In the genomic region with DNA sequence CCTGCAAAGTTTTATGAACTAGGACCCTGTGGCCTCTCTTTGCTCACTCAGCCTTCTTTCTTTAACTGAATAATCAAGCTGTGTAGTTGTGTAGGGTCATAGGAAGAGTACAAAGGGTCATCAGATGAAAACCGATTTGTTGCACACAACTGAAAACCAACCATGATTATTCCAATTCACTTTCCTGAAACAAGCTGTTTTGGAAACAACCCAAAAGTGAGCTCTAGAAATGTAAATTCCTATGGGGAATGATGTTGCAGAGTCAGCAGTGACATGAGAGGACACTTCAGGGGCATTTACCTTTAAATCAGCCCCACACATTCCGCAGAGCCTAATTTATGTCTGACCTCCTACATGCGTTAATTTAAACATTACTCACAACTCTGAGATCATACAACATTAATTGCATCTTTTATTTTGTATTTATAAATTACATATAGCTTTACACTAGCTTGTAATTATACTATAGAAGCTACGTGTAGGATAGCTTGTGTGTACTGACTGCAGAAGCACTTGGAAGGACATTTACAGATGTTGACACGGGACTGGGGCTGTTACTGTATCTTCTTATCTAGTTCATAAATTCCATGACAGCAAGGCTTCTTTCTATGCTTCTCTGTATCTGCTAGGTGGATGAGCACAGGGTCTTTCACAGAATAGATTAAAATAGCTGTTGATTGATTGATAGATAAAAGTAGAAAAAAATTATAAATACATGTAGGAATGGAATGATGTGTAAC, we compare ENCODE assay signal across 18 cellular contexts.
DNase-seq lines count a peak whose midpoint lies in the region; ATAC-seq, FAIRE-seq and TF ChIP-seq lines count a peak whose summit lies in the region.
"Had no signal": no experiment of that assay in that cellular context is flagged by ENCODE, and none has a peak within 500 bp of the region (broad histone marks: within the 10 kb centered on the region; RNA-seq: fewer than 3 reads in every experiment).

No MANE protein-coding gene starts in this region.

- peaks cover 18% of the 10 kb centered on the region for H3K4me1 Mint-ChIP-seq in stimulated activated naive CD8-positive, alpha-beta T cell treated with anti-CD3 and anti-CD28 coated beads, Interleukin-15, amount 100 ng/mL, for 72 hours
- peaks cover 42% of the 10 kb centered on the region for H3K4me1 Mint-ChIP-seq in activated naive CD8-positive, alpha-beta T cell treated with anti-CD3 and anti-CD28 coated beads, Interleukin-2, amount 50 U/mL, for 24 hours
- no peaks in the 10 kb centered on the region for H3K4me1 Mint-ChIP-seq in progenitor cell of endocrine pancreas (ENCODE audit: low read depth)

- H3K27me3 ChIP-seq in HepG2 (ENCODE audit: control insufficient read depth in 1 of 2, insufficient read depth in 2 of 2, low read length in 2 of 2) = peaks cover 0 to 14% of the 10 kb centered on the region in 2 experiments; a peak in 2 of 5 replicates
- H3K27me3 ChIP-seq: neural progenitor cell, stomach had no signal

- H3K4me3 ChIP-seq in mesodermal cell (ENCODE audit: extremely low read depth, insufficient read depth, low read length, poor library complexity, severe bottlenecking) (no peak overlapping the region), HepG2 (replicated peaks in 1 of 3; ENCODE audit: insufficient read depth in 1 of 3, low read depth in 2 of 3, low read length in 3 of 3) (no peak overlapping the region), mucosa of descending colon (no peak overlapping the region)
- H3K4me3 ChIP-seq: neural progenitor cell, stomach had no signal

- DNase-seq in stimulated activated naive CD8-positive, alpha-beta T cell treated with anti-CD3 and anti-CD28 coated beads, Interleukin-15, Interleukin-2, amounts not matched to agents 100 U/mL and 50 U/mL, for 24 hours = no peak
- DNase-seq in stimulated activated naive CD8-positive, alpha-beta T cell treated with anti-CD3 and anti-CD28 coated beads, Interleukin-15, amount 100 ng/mL, for 72 hours = no peak
- DNase-seq in activated naive CD8-positive, alpha-beta T cell treated with anti-CD3 and anti-CD28 coated beads, Interleukin-2, amount 50 U/mL, for 24 hours = no peak
- DNase-seq in HepG2 (ENCODE audit: low spot score) (no peak), progenitor cell of endocrine pancreas (ENCODE audit: low spot score, unreplicated experiment) (no peak), mucosa of descending colon (no peak)
- no peak for DNase-seq in stimulated activated CD4-positive, alpha-beta T cell treated with anti-CD3 and anti-CD28 coated beads, Interleukin-4, amount 100 ng/mL, for 4 hours
- DNase-seq: activated T-cell treated with anti-CD3 and anti-CD28 coated beads, Interleukin-2, amount 50 U/mL, for 4 hours; amygdala; CD8-positive, alpha-beta T cell; DND-41; effector CD8-positive, alpha-beta T cell; GOT3; NCI-H1436 treated with DMSO at 0.1 percent for 48 hours; NCI-H774; stomach had no signal

- H3K4me1 ChIP-seq in mesodermal cell (ENCODE audit: control insufficient read depth, insufficient read depth, low read length, poor library complexity, severe bottlenecking) (peaks cover 26% of the 10 kb centered on the region), HepG2 (ENCODE audit: insufficient read depth, low read length) (no peaks in the 10 kb centered on the region), mucosa of descending colon (ENCODE audit: low read depth) (no peaks in the 10 kb centered on the region)
- H3K4me1 ChIP-seq: neural progenitor cell, stomach had no signal

- TF ChIP-seq EP300 in HepG2 (IDR thresholded peaks at IDR 0.05; ENCODE audit: low read depth in 2 of 2, low read length in 2 of 2) (no peak), HepG2 (CRISPR knock-in tag; IDR thresholded peaks at IDR 0.05; ENCODE audit: borderline replicate concordance) (no peak)

- H3K27me3 Mint-ChIP-seq in stimulated activated naive CD8-positive, alpha-beta T cell treated with anti-CD3 and anti-CD28 coated beads, Interleukin-15, amount 100 ng/mL, for 72 hours = peaks cover 19% of the 10 kb centered on the region
- H3K27me3 Mint-ChIP-seq in activated naive CD8-positive, alpha-beta T cell treated with anti-CD3 and anti-CD28 coated beads, Interleukin-2, amount 50 U/mL, for 24 hours = peaks cover 13% of the 10 kb centered on the region
- H3K27me3 Mint-ChIP-seq in progenitor cell of endocrine pancreas = no peaks in the 10 kb centered on the region

- H3K79me2 ChIP-seq in HepG2 (ENCODE audit: insufficient read depth, low read length) = no peaks in the 10 kb centered on the region

- no peak for TF ChIP-seq RAD21 in HepG2 (CRISPR knock-in tag; IDR thresholded peaks at IDR 0.05)

- WGBS in mesodermal cell (ENCODE audit: insufficient coverage in 2 of 2), 2 experiments = no CpG with 5 or more reads among the region's 5 CpGs
- 13% methylated on average over 5 of the region's 5 CpGs for WGBS in HepG2 (ENCODE audit: low lambda C conversion rate)

- no peak overlapping the region for H3K9ac ChIP-seq in HepG2 (ENCODE audit: insufficient read depth, low read depth, low read length)
- H3K9ac ChIP-seq: neural progenitor cell had no signal

- TF ChIP-seq POLR2A in HepG2 (IDR thresholded peaks at IDR 0.05; ENCODE audit: insufficient read depth in 1 of 2, low read depth in 2 of 2, low read length in 2 of 2) = no peak

- H3K27ac ChIP-seq in mesodermal cell (ENCODE audit: low read depth, low read length, severe bottlenecking) = peak overlapping the region; percentile 55
- H3K27ac ChIP-seq in HepG2 (ENCODE audit: extremely low read length, insufficient read depth, low read length) = no peak overlapping the region
- H3K27ac ChIP-seq: neural progenitor cell, stomach had no signal

- ATAC-seq in stimulated activated naive CD8-positive, alpha-beta T cell treated with anti-CD3 and anti-CD28 coated beads, Interleukin-15, Interleukin-2, amounts not matched to agents 100 U/mL and 50 U/mL, for 24 hours = peak; percentile 71
- no peak for ATAC-seq in stimulated activated naive CD8-positive, alpha-beta T cell treated with anti-CD3 and anti-CD28 coated beads, Interleukin-15, amount 100 ng/mL, for 72 hours
- peak; percentile 73 for ATAC-seq in activated naive CD8-positive, alpha-beta T cell treated with anti-CD3 and anti-CD28 coated beads, Interleukin-2, amount 50 U/mL, for 24 hours
- ATAC-seq in HepG2 = no peak
- ATAC-seq in mucosa of descending colon = no peak
- ATAC-seq: CD8-positive, alpha-beta T cell had no signal

- CTCF ChIA-PET in HepG2 (lab: Yijun Ruan, JAX; ENCODE audit: low intra/inter-chr PET ratio, low total read pairs) = no interaction called here

- TF ChIP-seq CTCF in HepG2 (CRISPR knock-in tag; IDR thresholded peaks at IDR 0.05) = no peak
- TF ChIP-seq CTCF in progenitor cell of endocrine pancreas (IDR thresholded peaks at IDR 0.05; ENCODE audit: unreplicated experiment) = no peak
- TF ChIP-seq CTCF in mucosa of descending colon (IDR thresholded peaks at IDR 0.05) = no peak

- H3K9me3 Mint-ChIP-seq in stimulated activated naive CD8-positive, alpha-beta T cell treated with anti-CD3 and anti-CD28 coated beads, Interleukin-15, amount 100 ng/mL, for 72 hours = no peaks in the 10 kb centered on the region
- no peaks in the 10 kb centered on the region for H3K9me3 Mint-ChIP-seq in activated naive CD8-positive, alpha-beta T cell treated with anti-CD3 and anti-CD28 coated beads, Interleukin-2, amount 50 U/mL, for 24 hours
- H3K9me3 Mint-ChIP-seq in progenitor cell of endocrine pancreas (ENCODE audit: low read depth) = no peaks in the 10 kb centered on the region
- H3K9me3 Mint-ChIP-seq: activated T-cell treated with anti-CD3 and anti-CD28 coated beads, Interleukin-2, amount 50 U/mL, for 4 hours; CD8-positive, alpha-beta T cell had no signal

- no peaks in the 10 kb centered on the region for H3K36me3 Mint-ChIP-seq in activated naive CD8-positive, alpha-beta T cell treated with anti-CD3 and anti-CD28 coated beads, Interleukin-2, amount 50 U/mL, for 24 hours (ENCODE audit: low read depth)
- no peaks in the 10 kb centered on the region for H3K36me3 Mint-ChIP-seq in progenitor cell of endocrine pancreas (ENCODE audit: insufficient read depth)
- H3K36me3 Mint-ChIP-seq: CD8-positive, alpha-beta T cell; neural progenitor cell had no signal

- H2AFZ ChIP-seq in HepG2 (ENCODE audit: low read length) = no peak overlapping the region
- H2AFZ ChIP-seq: neural progenitor cell had no signal

- no peak overlapping the region for H3K27ac Mint-ChIP-seq in stimulated activated naive CD8-positive, alpha-beta T cell treated with anti-CD3 and anti-CD28 coated beads, Interleukin-15, amount 100 ng/mL, for 72 hours
- H3K27ac Mint-ChIP-seq in activated naive CD8-positive, alpha-beta T cell treated with anti-CD3 and anti-CD28 coated beads, Interleukin-2, amount 50 U/mL, for 24 hours = peak overlapping the region; percentile 80
- no peak overlapping the region for H3K27ac Mint-ChIP-seq in progenitor cell of endocrine pancreas
- H3K27ac Mint-ChIP-seq: CD8-positive, alpha-beta T cell; neural progenitor cell had no signal

- no peak overlapping the region for H3K4me2 ChIP-seq in HepG2 (ENCODE audit: low read depth, low read length)
- H3K4me2 ChIP-seq: neural progenitor cell had no signal

- H3K9me3 ChIP-seq in mesodermal cell (ENCODE audit: control insufficient read depth, low read length) (no peaks in the 10 kb centered on the region), HepG2 (ENCODE audit: low read length) (no peaks in the 10 kb centered on the region), mucosa of descending colon (no peaks in the 10 kb centered on the region)
- H3K9me3 ChIP-seq: stomach had no signal

- intact Hi-C loops in HepG2 (cut with micrococcal nuclease; ENCODE audit: unreplicated experiment) = no loop called here
- intact Hi-C loops in mucosa of descending colon (cut with DNase I, micrococcal nuclease) = no loop called here

- POLR2A ChIA-PET in HepG2 (lab: Yijun Ruan, JAX) = no interaction called here

- H3K4me3 Mint-ChIP-seq in stimulated activated naive CD8-positive, alpha-beta T cell treated with anti-CD3 and anti-CD28 coated beads, Interleukin-15, amount 100 ng/mL, for 72 hours = no peak overlapping the region
- H3K4me3 Mint-ChIP-seq in activated naive CD8-positive, alpha-beta T cell treated with anti-CD3 and anti-CD28 coated beads, Interleukin-2, amount 50 U/mL, for 24 hours = peak overlapping the region; percentile 3
- no peak overlapping the region for H3K4me3 Mint-ChIP-seq in progenitor cell of endocrine pancreas (ENCODE audit: low read depth)
- H3K4me3 Mint-ChIP-seq: CD8-positive, alpha-beta T cell; neural progenitor cell had no signal

- H3K36me3 ChIP-seq in mesodermal cell (ENCODE audit: control insufficient read depth, insufficient read depth, low read length) (no peaks in the 10 kb centered on the region), HepG2 (replicated peaks in 1 of 2; ENCODE audit: control insufficient read depth in 1 of 2, insufficient read depth in 2 of 2, low read length in 2 of 2) (no peaks in the 10 kb centered on the region), mucosa of descending colon (ENCODE audit: low read depth) (no peaks in the 10 kb centered on the region)
- H3K36me3 ChIP-seq: neural progenitor cell, stomach had no signal

- BruUV-seq in HepG2 (replicated peaks; lab: Mats Ljungman, UMichigan) = no TSS peak

- no peak for FAIRE-seq in HepG2 (lab: Jason Lieb, UNC)

- in situ Hi-C loops in HepG2 (cut with HindIII; ENCODE audit: extremely low pct_ligation_motif_present, low pct_unique_long_range_greater_than_20kb) = no loop called here

- H4K20me1 ChIP-seq in HepG2 (ENCODE audit: insufficient read depth, low read length) = no peaks in the 10 kb centered on the region

TF ChIP-seq in HepG2, 621 proteins besides CTCF, POLR2A, EP300 and RAD21 (continues in another document):
- no peak for TF ChIP-seq ZNF484 (CRISPR knock-in tag; IDR thresholded peaks at IDR 0.05; ENCODE audit: borderline replicate concordance, low read depth)

Comparison
In these comparisons a context has a peak if more than half of its experiments do, and no peak if none do; other contexts are left out.
1. ATAC-seq: peak in stimulated activated naive CD8-positive, alpha-beta T cell treated with anti-CD3 and anti-CD28 coated beads, Interleukin-15, Interleukin-2, amounts not matched to agents 100 U/mL and 50 U/mL, for 24 hours (single experiment) and activated naive CD8-positive, alpha-beta T cell treated with anti-CD3 and anti-CD28 coated beads, Interleukin-2, amount 50 U/mL, for 24 hours (single experiment); none in stimulated activated naive CD8-positive, alpha-beta T cell treated with anti-CD3 and anti-CD28 coated beads, Interleukin-15, amount 100 ng/mL, for 72 hours (single experiment), HepG2 (single experiment) and mucosa of descending colon (single experiment).